7 cellular contexts compared by ENCODE assay signal in the genomic region with DNA sequence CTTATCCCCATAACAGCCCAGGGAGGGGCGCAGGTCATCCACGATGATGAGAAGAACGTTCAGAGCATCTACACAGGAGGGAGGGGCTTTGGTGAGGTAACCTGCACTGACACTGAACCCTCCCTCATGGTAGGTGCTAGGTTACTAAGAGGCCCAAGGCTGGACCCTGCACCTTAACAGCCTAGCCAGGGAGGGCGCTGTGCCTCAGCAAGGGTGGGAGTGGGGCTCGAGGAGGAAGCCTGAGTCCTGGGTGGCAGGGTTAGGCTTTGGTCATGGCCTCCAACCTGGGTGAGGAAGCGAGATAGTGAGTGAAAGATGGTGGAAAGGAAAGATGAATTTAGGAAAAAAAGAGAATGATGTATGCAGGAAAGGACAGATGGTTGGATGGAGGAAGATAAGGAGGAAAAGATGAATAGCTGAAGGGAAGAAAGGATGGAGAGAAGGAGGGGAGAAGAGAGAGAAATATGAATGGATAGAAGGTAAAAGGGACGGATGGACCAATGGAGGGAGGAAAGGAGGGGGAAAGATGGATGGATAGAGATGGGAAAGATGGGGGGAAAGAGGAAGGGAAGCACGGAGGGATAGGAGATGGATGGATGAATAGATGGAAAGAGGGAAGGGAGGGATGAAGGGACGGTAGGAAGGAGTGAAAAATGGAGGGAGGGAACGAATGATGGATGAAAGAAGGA. TPM values are rescaled to one million over a fixed set of nuclear protein-coding genes. Genes with fewer than 3 reads are reported as not detected.
DNase-seq lines count a peak whose midpoint lies in the region; ATAC-seq and TF ChIP-seq lines count a peak whose summit lies in the region.

No MANE protein-coding gene starts in this region.

- peaks cover 7% of the 10 kb centered on the region for H3K36me3 Mint-ChIP-seq in activated CD4-positive, alpha-beta memory T cell treated with anti-CD3 and anti-CD28 coated beads for 36 hours
- H3K36me3 Mint-ChIP-seq in effector memory CD8-positive, alpha-beta T cell (ENCODE audit: insufficient read depth): no peaks in the 10 kb centered on the region
- H3K36me3 Mint-ChIP-seq in natural killer cell: no peaks in the 10 kb centered on the region
- H3K36me3 Mint-ChIP-seq in type B pancreatic cell: peaks cover 3% of the 10 kb centered on the region

- DNase-seq in GM13976 (ENCODE audit: low spot score) (peak; percentile 59), HFF-Myc (ENCODE audit: extremely low read depth, low read depth) (no peak), NCI-H146 (lab: John Stamatoyannopoulos, UW) (peak; percentile 63), natural killer cell (peak; percentile 60), type B pancreatic cell (ENCODE audit: extremely low spot score, unreplicated experiment) (no peak)
- DNase-seq in activated CD4-positive, alpha-beta memory T cell treated with anti-CD3 and anti-CD28 coated beads for 36 hours: peak; percentile 88
- DNase-seq in effector memory CD8-positive, alpha-beta T cell: peak; percentile 70 to 74 (median 71)

- TF ChIP-seq CTCF in GM13976 (IDR thresholded peaks at IDR 0.05; ENCODE audit: borderline replicate concordance, control extremely low read depth, extremely low read depth, insufficient read depth, missing control alignments) (peak; percentile 61), HFF-Myc (IDR thresholded peaks at IDR 0.05; ENCODE audit: low read depth, low read length, missing control alignments) (peak; percentile 22), natural killer cell (IDR thresholded peaks at IDR 0.05) (peak; percentile 41), type B pancreatic cell (conservative IDR thresholded peaks at IDR 0.05) (peak; percentile 30)

- H3K27me3 Mint-ChIP-seq in activated CD4-positive, alpha-beta memory T cell treated with anti-CD3 and anti-CD28 coated beads for 36 hours: no peaks in the 10 kb centered on the region
- H3K27me3 Mint-ChIP-seq in effector memory CD8-positive, alpha-beta T cell: no peaks in the 10 kb centered on the region
- H3K27me3 Mint-ChIP-seq in natural killer cell (ENCODE audit: low read depth in 2 of 2) (peaks cover 0 to 10% of the 10 kb centered on the region in 2 donors), type B pancreatic cell (no peaks in the 10 kb centered on the region)

- ATAC-seq in effector memory CD8-positive, alpha-beta T cell (replicated peaks): peak; percentile 52
- ATAC-seq in natural killer cell: peak; percentile 42 to 73 (median 57)

- CTCF ChIA-PET in activated CD4-positive, alpha-beta memory T cell treated with anti-CD3 and anti-CD28 coated beads for 36 hours (lab: Charles Lee): interaction anchor here (0.6 to 2.6 kb wide), 4 partner anchors 22 to 1375 kb away, joined by 3 to 16 read pairs (median 4); partner anchors contain the start of genes EOLA1 and EOLA2

- intact Hi-C loops in activated CD4-positive, alpha-beta memory T cell treated with anti-CD3 and anti-CD28 coated beads for 36 hours (cut with micrococcal nuclease): loop anchor here (1.0 to 2.0 kb wide), 3 partner anchors 16 to 127 kb away; partner anchors contain the start of gene TMEM185A
- intact Hi-C loops in natural killer cell (cut with micrococcal nuclease): loop anchor here (10.0 kb wide), 3 partner anchors 320 to 1190 kb away; partner anchors contain the start of genes EOLA2 and MTMR1

- peaks cover 29% of the 10 kb centered on the region for H3K4me1 Mint-ChIP-seq in activated CD4-positive, alpha-beta memory T cell treated with anti-CD3 and anti-CD28 coated beads for 36 hours (ENCODE audit: low read depth)
- H3K4me1 Mint-ChIP-seq in effector memory CD8-positive, alpha-beta T cell (ENCODE audit: low read depth in 2 of 2): peaks cover 27 to 29% of the 10 kb centered on the region in 2 donors
- H3K4me1 Mint-ChIP-seq in natural killer cell: peaks cover 39 to 48% of the 10 kb centered on the region in 2 donors
- H3K4me1 Mint-ChIP-seq in type B pancreatic cell (ENCODE audit: unreplicated experiment): no peaks in the 10 kb centered on the region

- peak overlapping the region; percentile 97 for H3K4me3 Mint-ChIP-seq in activated CD4-positive, alpha-beta memory T cell treated with anti-CD3 and anti-CD28 coated beads for 36 hours
- H3K4me3 Mint-ChIP-seq in effector memory CD8-positive, alpha-beta T cell: peak overlapping the region; percentile 95 to 97
- H3K4me3 Mint-ChIP-seq in natural killer cell: peak overlapping the region; percentile 85
- H3K4me3 Mint-ChIP-seq in type B pancreatic cell: peak overlapping the region; percentile 87

- POLR2A ChIA-PET in activated CD4-positive, alpha-beta memory T cell treated with anti-CD3 and anti-CD28 coated beads for 36 hours (lab: Charles Lee): interaction anchor here (1.0 to 3.0 kb wide), 6 partner anchors 9 to 120 kb away, joined by 3 to 31 read pairs (median 4); partner anchors contain the start of gene EOLA1

- H3K9me3 Mint-ChIP-seq in activated CD4-positive, alpha-beta memory T cell treated with anti-CD3 and anti-CD28 coated beads for 36 hours: no peaks in the 10 kb centered on the region
- no peaks in the 10 kb centered on the region for H3K9me3 Mint-ChIP-seq in effector memory CD8-positive, alpha-beta T cell
- H3K9me3 Mint-ChIP-seq in natural killer cell (no peaks in the 10 kb centered on the region), type B pancreatic cell (no peaks in the 10 kb centered on the region)

- peak overlapping the region; percentile 55 for H3K4me3 ChIP-seq in HFF-Myc (replicated peaks; ENCODE audit: low read depth, low read length)

- in situ Hi-C loops in GM13976 (cut with MboI; ENCODE audit: low sequenced_read_pairs, unreplicated experiment): loop anchor here (25.0 kb wide), 1 partner anchor 133 kb away; the partner anchor contains the start of gene TMEM185A

- H3K27ac Mint-ChIP-seq in activated CD4-positive, alpha-beta memory T cell treated with anti-CD3 and anti-CD28 coated beads for 36 hours: peak overlapping the region; percentile 99
- peak overlapping the region; percentile 99 to 100 for H3K27ac Mint-ChIP-seq in effector memory CD8-positive, alpha-beta T cell
- H3K27ac Mint-ChIP-seq in natural killer cell: peak overlapping the region; percentile 92 to 99
- H3K27ac Mint-ChIP-seq in type B pancreatic cell: peak overlapping the region; percentile 86

RNA-seq across cellular contexts. Expression of gene IDS, which starts 0.7 kb away (rescaled TPM):
- 10 to 100 TPM; 71.6 to 72.2 TPM for total RNA-seq in activated CD4-positive, alpha-beta memory T cell treated with anti-CD3 and anti-CD28 coated beads for 36 hours
- total RNA-seq in natural killer cell (100 to 1,000 TPM; 286 to 344 (median 317) TPM), type B pancreatic cell (ENCODE audit: low replicate concordance) (46.8 and 173 TPM in 2 replicates)

RNA-seq across cellular contexts. Expression of gene EOLA1, which starts 36.4 kb away (rescaled TPM):
- total RNA-seq in activated CD4-positive, alpha-beta memory T cell treated with anti-CD3 and anti-CD28 coated beads for 36 hours: 10 to 100 TPM; 22.1 to 24.7 TPM
- total RNA-seq in natural killer cell: 10 to 100 TPM; 26.4 to 37.6 (median 36.7) TPM
- 20.7 and 30.5 TPM in 2 replicates for total RNA-seq in type B pancreatic cell (ENCODE audit: low replicate concordance)

RNA-seq across cellular contexts. Expression of gene HSFX3, which starts 45.4 kb away (rescaled TPM):
- total RNA-seq in activated CD4-positive, alpha-beta memory T cell treated with anti-CD3 and anti-CD28 coated beads for 36 hours: not detected
- total RNA-seq in natural killer cell (not detected), type B pancreatic cell (ENCODE audit: low replicate concordance) (not detected in 2 replicates)

Comparison
In these comparisons a context has a peak if more than half of its experiments do, and no peak if none do; other contexts are left out.
1. DNase-seq: peak in GM13976 (single experiment), NCI-H146 (single experiment), activated CD4-positive, alpha-beta memory T cell treated with anti-CD3 and anti-CD28 coated beads for 36 hours (single experiment), effector memory CD8-positive, alpha-beta T cell (3 of 3) and natural killer cell (single experiment); none in HFF-Myc (single experiment) and type B pancreatic cell (single experiment).
2. Peak in every context shown above with its lines, with median percentiles within 50 percentile points of each other: CTCF ChIP-seq, H3K27ac Mint-ChIP-seq and H3K4me3 Mint-ChIP-seq.